ENCODE assay signal across 31 cellular contexts in genomic region chr1:106600626-106601025, GRCh38.
"Had no signal": no experiment of that assay in that cellular context is flagged by ENCODE, and none has a peak within 500 bp of the region (broad histone marks: within the 10 kb centered on the region; RNA-seq: fewer than 3 reads in every experiment).

No MANE protein-coding gene starts in this region.

- H3K4me1 ChIP-seq: SJSA1 had no signal

- H3K27ac ChIP-seq: brain microvascular endothelial cell, PC-9, SJSA1 had no signal

- H3K9me3 ChIP-seq: MG63, SK-N-SH had no signal

- DNase-seq: activated CD4-positive, alpha-beta T cell treated with anti-CD3 and anti-CD28 coated beads for 36 hours; activated CD4-positive, alpha-beta T cell treated with anti-CD3 and anti-CD28 coated beads, Interleukin-2, amount 10 ng/mL, durations not matched to agents 7 days and 5 days; activated CD4-positive, alpha-beta T cell treated with anti-CD3 and anti-CD28 coated beads, Interleukin-2, amount 50 U/mL, for 48 hours; activated CD8-positive, alpha-beta memory T cell treated with anti-CD3 and anti-CD28 coated beads, Interleukin-2, amount 50 U/mL, for 4 hours; activated gamma-delta T cell treated with Interleukin-2 at 50 U/mL for 16 hours; activated naive CD4-positive, alpha-beta T cell treated with anti-CD3 and anti-CD28 coated beads, Interleukin-2, amount 10 ng/mL, durations not matched to agents 7 days and 5 days; activated naive CD8-positive, alpha-beta T cell treated with anti-CD3 and anti-CD28 coated beads, Interleukin-2, amount 50 U/mL, for 24 hours; activated T-cell treated with anti-CD3 and anti-CD28 coated beads for 4 hours; activated T-cell treated with anti-CD3 and anti-CD28 coated beads, Interleukin-2, amount 50 U/mL, for 4 hours; amniotic stem cell; aorta; brain microvascular endothelial cell; central memory CD4-positive, alpha-beta T cell; Kasumi-1; KBM-7; MG63; NCI-H1048; NCI-H1417; NCI-H146; NCI-H187; NCI-H2029 treated with DMSO at 0.1 percent for 48 hours; NCI-H2107; NCI-H2171; NCI-H510A; NCI-H526; NCI-H774; NK-92 treated with Interleukin-12 subunit alpha and Interleukin-12 subunit beta, amount 100 ng/mL, for 24 hours; PC-9; Right ventricle myocardium superior; SK-N-SH had no signal

- H3K4me3 ChIP-seq: MG63, PC-9, SJSA1 had no signal

- ATAC-seq: activated CD4-positive, alpha-beta T cell treated with anti-CD3 and anti-CD28 coated beads for 36 hours; activated naive CD8-positive, alpha-beta T cell treated with anti-CD3 and anti-CD28 coated beads, Interleukin-2, amount 50 U/mL, for 24 hours; activated T-cell treated with anti-CD3 and anti-CD28 coated beads, Interleukin-2, amount 50 U/mL, for 4 hours had no signal

- H3K36me3 ChIP-seq: brain microvascular endothelial cell, MG63, SJSA1 had no signal

- H3K27me3 ChIP-seq: brain microvascular endothelial cell, MG63, SJSA1 had no signal
